1 cellular context compared by ENCODE assay signal in the genomic region with DNA sequence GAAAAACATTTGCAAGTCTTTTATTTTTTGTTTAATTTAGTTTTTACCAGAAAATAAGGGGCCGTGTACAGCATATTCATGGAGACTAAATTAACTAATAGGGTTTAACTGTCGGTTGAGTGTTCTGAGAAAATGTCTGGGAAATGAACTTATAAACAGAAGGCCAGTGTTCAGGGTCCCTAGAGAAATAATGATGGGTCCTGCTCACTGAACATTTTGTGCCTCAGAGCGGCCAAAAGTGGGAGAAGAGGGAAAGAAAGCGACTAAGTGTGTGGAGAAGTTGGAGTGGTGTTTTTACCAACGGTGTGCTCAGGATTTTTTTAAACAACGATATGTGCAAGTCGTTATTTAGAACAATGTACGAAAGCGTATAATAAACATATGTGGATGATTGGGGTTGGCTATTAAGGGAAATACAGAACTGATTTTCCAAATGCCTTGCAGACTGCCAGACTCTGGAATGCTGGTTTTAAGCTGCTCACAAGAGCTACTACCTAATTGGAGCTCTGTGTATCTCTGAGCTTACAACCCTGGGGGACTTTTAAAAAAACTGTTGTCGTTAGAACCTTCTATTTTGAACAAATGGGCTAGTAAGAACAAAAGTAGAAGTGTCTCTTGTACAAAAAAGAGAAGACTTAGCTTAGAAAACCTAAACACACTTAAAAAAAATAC.
TF ChIP-seq lines count a peak whose summit lies in the region.

No MANE protein-coding gene starts in this region.

TF ChIP-seq in GM12878, 131 proteins besides CTCF, POLR2A, EP300 and RAD21:
- TF ChIP-seq POU2F2 (IDR thresholded peaks at IDR 0.05; ENCODE audit: borderline replicate concordance, low read depth, low read length): no peak
- 0 out of 2 replicates have a peak, but pooled peaks have one; percentile 43 for TF ChIP-seq MLLT1 (IDR thresholded peaks at IDR 0.05)
